In the genomic region with DNA sequence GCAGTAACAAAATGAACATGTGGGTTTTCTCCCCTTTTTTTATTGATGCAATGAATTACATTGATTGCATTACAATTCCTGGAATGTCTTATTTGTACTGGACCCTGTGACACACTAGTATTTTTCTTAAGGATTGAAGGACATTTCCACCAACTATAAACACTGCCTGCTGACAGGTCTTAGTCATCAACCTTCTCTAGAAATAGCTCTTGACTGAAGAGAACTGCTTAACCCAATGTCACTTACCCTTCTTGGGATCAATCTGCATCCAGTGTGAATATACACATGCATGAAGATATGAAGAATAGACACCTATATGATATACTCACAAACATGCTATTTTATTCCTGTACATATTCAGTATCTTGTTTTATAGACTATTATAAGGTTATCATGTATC, we compare ENCODE assay signal across 34 cellular contexts.
"Had no signal": no experiment of that assay in that cellular context is flagged by ENCODE, and none has a peak within 500 bp of the region (broad histone marks: within the 10 kb centered on the region; RNA-seq: fewer than 3 reads in every experiment).

No MANE protein-coding gene starts in this region.

- H3K4me3 ChIP-seq: MG63 had no signal

- DNase-seq: Karpas-422, Kasumi-1, MG63, MM.1S, MV-4-11, NCI-H1048, NCI-H1092, NCI-H1092 treated with DMSO at 0.1 percent for 48 hours, NCI-H1105, NCI-H1105 treated with DMSO at 0.1 percent for 48 hours, NCI-H1417, NCI-H1417 treated with DMSO at 0.1 percent for 48 hours, NCI-H1436, NCI-H1436 treated with DMSO at 0.1 percent for 48 hours, NCI-H146, NCI-H1694, NCI-H1694 treated with DMSO at 0.1 percent for 48 hours, NCI-H187, NCI-H187 treated with DMSO at 0.1 percent for 48 hours, NCI-H1930, NCI-H2029, NCI-H2029 treated with DMSO at 0.1 percent for 48 hours, NCI-H2081, NCI-H2081 treated with DMSO at 0.1 percent for 48 hours, NCI-H2107, NCI-H2171, NCI-H2171 treated with DMSO at 0.1 percent for 48 hours, NCI-H2227 treated with DMSO at 0.1 percent for 48 hours, NCI-H226, NCI-H345, NCI-H446, NCI-H446 treated with DMSO at 0.1 percent for 48 hours, NCI-H510A had no signal

- H3K27ac ChIP-seq: KMS-11 had no signal

- H3K9ac ChIP-seq: KMS-11 had no signal

- H3K4me2 ChIP-seq: KMS-11 had no signal

- H3K36me3 ChIP-seq: MG63 had no signal
